Comparison of ENCODE assay signal across 17 cellular contexts in genomic region chr7:45157286-45157652, GRCh38. TPM values are rescaled to one million over a fixed set of nuclear protein-coding genes. Genes with fewer than 3 reads are reported as not detected.
DNase-seq lines count a peak whose midpoint lies in the region; ATAC-seq and TF ChIP-seq lines count a peak whose summit lies in the region.
"Had no signal": no experiment of that assay in that cellular context is flagged by ENCODE, and none has a peak within 500 bp of the region (broad histone marks: within the 10 kb centered on the region; RNA-seq: fewer than 3 reads in every experiment).

No MANE protein-coding gene starts in this region.

- peaks cover 8% of the 10 kb centered on the region for H3K4me1 Mint-ChIP-seq in CD8-positive, alpha-beta T cell (ENCODE audit: low read depth)
- H3K4me1 Mint-ChIP-seq in T-helper 17 cell, result peaks cover 27% of the 10 kb centered on the region
- peaks cover 3% of the 10 kb centered on the region for H3K4me1 Mint-ChIP-seq in activated T-helper 2 cell treated with anti-CD3 and anti-CD28 coated beads, Interferon-gamma antibody, Interleukin-2, Interleukin-4, amounts not matched to agents 10 μg/mL and 5 μg/mL and 100 μg/mL, durations not matched to agents 14 hours and 24 hours and 36 hours (ENCODE audit: low read depth)

- no peak overlapping the region for H3K27ac Mint-ChIP-seq in CD8-positive, alpha-beta T cell
- H3K27ac Mint-ChIP-seq in T-helper 17 cell, result no peak overlapping the region
- no peak overlapping the region for H3K27ac Mint-ChIP-seq in activated T-helper 2 cell treated with anti-CD3 and anti-CD28 coated beads, Interferon-gamma antibody, Interleukin-2, Interleukin-4, amounts not matched to agents 10 μg/mL and 5 μg/mL and 100 μg/mL, durations not matched to agents 14 hours and 24 hours and 36 hours
- H3K27ac Mint-ChIP-seq: activated CD8-positive, alpha-beta T cell treated with anti-CD3 and anti-CD28 coated beads for 36 hours had no signal

- no peaks in the 10 kb centered on the region for H3K36me3 ChIP-seq in CD8-positive, alpha-beta T cell (ENCODE audit: insufficient read depth, low read length)
- H3K36me3 ChIP-seq in smooth muscle cell (ENCODE audit: low read depth), result no peaks in the 10 kb centered on the region
- H3K36me3 ChIP-seq: brain microvascular endothelial cell, neutrophil, thoracic aorta had no signal

- no peak for ATAC-seq in CD8-positive, alpha-beta T cell
- ATAC-seq in T-helper 17 cell, result no peak
- no peak for ATAC-seq in HG02763 (IDR thresholded peaks at IDR 0.05; ENCODE audit: unreplicated experiment)
- ATAC-seq in GM19397 (IDR thresholded peaks at IDR 0.05; ENCODE audit: unreplicated experiment), result no peak
- ATAC-seq: activated CD8-positive, alpha-beta T cell treated with anti-CD3 and anti-CD28 coated beads for 36 hours had no signal

- H3K9me3 ChIP-seq in CD8-positive, alpha-beta T cell (ENCODE audit: low read length), result no peaks in the 10 kb centered on the region
- H3K9me3 ChIP-seq in T-helper 17 cell (ENCODE audit: control insufficient read depth, low read length, poor library complexity, severe bottlenecking) (no peaks in the 10 kb centered on the region), iPS-18c (ENCODE audit: control insufficient read depth, insufficient read depth, low read length) (no peaks in the 10 kb centered on the region), smooth muscle cell (replicated peaks; ENCODE audit: low read depth) (no peaks in the 10 kb centered on the region)
- H3K9me3 ChIP-seq: neutrophil, thoracic aorta had no signal

- H3K9ac ChIP-seq in smooth muscle cell (ENCODE audit: low read depth), result no peak overlapping the region

- no peak for DNase-seq in CD8-positive, alpha-beta T cell
- DNase-seq in T-helper 17 cell, result no peak
- DNase-seq in smooth muscle cell (lab: John Stamatoyannopoulos, UW; ENCODE audit: unreplicated experiment), result no peak
- DNase-seq in DMS153 treated with DMSO at 0.1 percent for 48 hours (lab: John Stamatoyannopoulos, UW; ENCODE audit: unreplicated experiment), result no peak
- no peak for DNase-seq in activated T-helper 2 cell treated with anti-CD3 and anti-CD28 coated beads, Interferon-gamma antibody, Interleukin-2, Interleukin-4, amounts not matched to agents 10 μg/mL and 5 μg/mL and 100 μg/mL, durations not matched to agents 14 hours and 24 hours and 36 hours (ENCODE audit: low spot score)
- DNase-seq: activated CD8-positive, alpha-beta T cell treated with anti-CD3 and anti-CD28 coated beads for 36 hours; activated gamma-delta T cell; brain microvascular endothelial cell; DMS53; NK-92 treated with Interleukin-12 subunit alpha and Interleukin-12 subunit beta, amount 100 ng/mL, for 24 hours had no signal

- H4K20me1 ChIP-seq in smooth muscle cell (ENCODE audit: low read depth), result no peaks in the 10 kb centered on the region

- H3K4me1 ChIP-seq in CD8-positive, alpha-beta T cell (ENCODE audit: insufficient read depth, low read length), result no peaks in the 10 kb centered on the region
- H3K4me1 ChIP-seq in smooth muscle cell (ENCODE audit: low read depth), result no peaks in the 10 kb centered on the region

- H3K4me3 Mint-ChIP-seq in CD8-positive, alpha-beta T cell, result peak overlapping the region; percentile 15
- peak overlapping the region; percentile 78 for H3K4me3 Mint-ChIP-seq in T-helper 17 cell
- no peak overlapping the region for H3K4me3 Mint-ChIP-seq in activated T-helper 2 cell treated with anti-CD3 and anti-CD28 coated beads, Interferon-gamma antibody, Interleukin-2, Interleukin-4, amounts not matched to agents 10 μg/mL and 5 μg/mL and 100 μg/mL, durations not matched to agents 14 hours and 24 hours and 36 hours (ENCODE audit: low read depth)
- H3K4me3 Mint-ChIP-seq: activated CD8-positive, alpha-beta T cell treated with anti-CD3 and anti-CD28 coated beads for 36 hours had no signal

- intact Hi-C loops in CD8-positive, alpha-beta T cell (cut with DNase I, micrococcal nuclease), result loop anchor here in 1 of 2 experiments (5.0 kb wide), 1 partner anchor 1930 kb away; no protein-coding TSS in a partner anchor
- intact Hi-C loops in activated T-helper 2 cell treated with anti-CD3 and anti-CD28 coated beads, Interferon-gamma antibody, Interleukin-2, Interleukin-4, amounts not matched to agents 10 μg/mL and 5 μg/mL and 100 μg/mL, durations not matched to agents 14 hours and 24 hours and 36 hours (cut with micrococcal nuclease), result no loop called here

- H3K9me3 Mint-ChIP-seq in CD8-positive, alpha-beta T cell, result no peaks in the 10 kb centered on the region
- H3K9me3 Mint-ChIP-seq in activated T-helper 2 cell treated with anti-CD3 and anti-CD28 coated beads, Interferon-gamma antibody, Interleukin-2, Interleukin-4, amounts not matched to agents 10 μg/mL and 5 μg/mL and 100 μg/mL, durations not matched to agents 14 hours and 24 hours and 36 hours, result no peaks in the 10 kb centered on the region
- H3K9me3 Mint-ChIP-seq: activated CD8-positive, alpha-beta T cell treated with anti-CD3 and anti-CD28 coated beads for 36 hours had no signal

- no CpG with 5 or more reads among the region's 14 CpGs for WGBS in smooth muscle cell (ENCODE audit: low lambda C conversion rate)

- H3K27ac ChIP-seq in CD8-positive, alpha-beta T cell (ENCODE audit: low read depth, low read length), result no peak overlapping the region
- no peak overlapping the region for H3K27ac ChIP-seq in smooth muscle cell (ENCODE audit: low read depth)
- H3K27ac ChIP-seq: brain microvascular endothelial cell, neutrophil, thoracic aorta had no signal

- H3K4me3 ChIP-seq in CD8-positive, alpha-beta T cell (ENCODE audit: low read depth, low read length), result no peak overlapping the region
- H3K4me3 ChIP-seq in iPS-18c (ENCODE audit: insufficient read depth, low read depth, low read length), result peak overlapping the region; percentile 59
- H3K4me3 ChIP-seq in smooth muscle cell, result no peak overlapping the region

- H3K36me3 Mint-ChIP-seq in CD8-positive, alpha-beta T cell, result no peaks in the 10 kb centered on the region
- peaks cover 9% of the 10 kb centered on the region for H3K36me3 Mint-ChIP-seq in T-helper 17 cell (ENCODE audit: low read depth)
- H3K36me3 Mint-ChIP-seq in activated T-helper 2 cell treated with anti-CD3 and anti-CD28 coated beads, Interferon-gamma antibody, Interleukin-2, Interleukin-4, amounts not matched to agents 10 μg/mL and 5 μg/mL and 100 μg/mL, durations not matched to agents 14 hours and 24 hours and 36 hours (ENCODE audit: low read depth), result no peaks in the 10 kb centered on the region

- H2AFZ ChIP-seq in smooth muscle cell (ENCODE audit: low read depth), result no peak overlapping the region

- H3K4me2 ChIP-seq in smooth muscle cell, result peak overlapping the region; percentile 48

- H3F3A ChIP-seq in smooth muscle cell (ENCODE audit: low read depth), result no peaks in the 10 kb centered on the region

- H3K27me3 ChIP-seq in CD8-positive, alpha-beta T cell (ENCODE audit: insufficient read depth, low read length), result peaks cover 4% of the 10 kb centered on the region
- H3K27me3 ChIP-seq in smooth muscle cell (ENCODE audit: low read depth), result peaks cover 45% of the 10 kb centered on the region

- no peaks in the 10 kb centered on the region for H3K79me2 ChIP-seq in smooth muscle cell (ENCODE audit: low read depth)

- peaks cover 29% of the 10 kb centered on the region for H3K27me3 Mint-ChIP-seq in CD8-positive, alpha-beta T cell (ENCODE audit: low read depth)
- H3K27me3 Mint-ChIP-seq in T-helper 17 cell, result peaks cover 35% of the 10 kb centered on the region
- H3K27me3 Mint-ChIP-seq in activated T-helper 2 cell treated with anti-CD3 and anti-CD28 coated beads, Interferon-gamma antibody, Interleukin-2, Interleukin-4, amounts not matched to agents 10 μg/mL and 5 μg/mL and 100 μg/mL, durations not matched to agents 14 hours and 24 hours and 36 hours (ENCODE audit: low read depth), result peaks cover 32% of the 10 kb centered on the region

- POLR2A ChIA-PET in CD8-positive, alpha-beta T cell (lab: Charles Lee), result no interaction called here

- CTCF ChIA-PET in CD8-positive, alpha-beta T cell (lab: Charles Lee), result interaction anchor here (0.6 to 8.4 kb wide), 3 partner anchors 102 to 890 kb away, joined by 3 to 53 read pairs (median 3); no protein-coding TSS in a partner anchor

- no peak for TF ChIP-seq CTCF in CD8-positive, alpha-beta T cell (IDR thresholded peaks at IDR 0.05)
- TF ChIP-seq CTCF in smooth muscle cell (IDR thresholded peaks at IDR 0.05; ENCODE audit: borderline replicate concordance, insufficient read depth, poor library complexity, severe bottlenecking), result no peak

RNA-seq across cellular contexts. Expression of gene RAMP3, which starts 0.3 kb away (rescaled TPM):
- not detected for total RNA-seq in CD8-positive, alpha-beta T cell
- under 1 TPM; 0.65 to 0.76 TPM for total RNA-seq in T-helper 17 cell
- total RNA-seq in smooth muscle cell, result not detected in 2 replicates
- polyA plus RNA-seq in smooth muscle cell, result not detected in 2 replicates
- total RNA-seq in activated T-helper 2 cell treated with anti-CD3 and anti-CD28 coated beads, Interferon-gamma antibody, Interleukin-2, Interleukin-4, amounts not matched to agents 10 μg/mL and 5 μg/mL and 100 μg/mL, durations not matched to agents 14 hours and 24 hours and 36 hours, result 0.14 TPM in 2 replicates
- total RNA-seq: activated CD8-positive, alpha-beta T cell treated with anti-CD3 and anti-CD28 coated beads for 36 hours; MCF 10A had no signal
- polyA plus RNA-seq: BJ had no signal

RNA-seq across cellular contexts. Expression of gene TBRG4, which starts 45.8 kb away (rescaled TPM):
- 10 to 100 TPM; 75.3 to 79.7 TPM for total RNA-seq in CD8-positive, alpha-beta T cell
- 10 to 100 TPM; 63.6 to 85.1 TPM for total RNA-seq in T-helper 17 cell
- total RNA-seq in smooth muscle cell, result 21.8 and 30.2 TPM in 2 replicates
- 48.3 and 52.5 TPM in 2 replicates for polyA plus RNA-seq in smooth muscle cell
- total RNA-seq in activated T-helper 2 cell treated with anti-CD3 and anti-CD28 coated beads, Interferon-gamma antibody, Interleukin-2, Interleukin-4, amounts not matched to agents 10 μg/mL and 5 μg/mL and 100 μg/mL, durations not matched to agents 14 hours and 24 hours and 36 hours, result 167 and 180 TPM in 2 replicates
